8 cellular contexts compared by ENCODE assay signal in genomic region chr6:169831450-169832246, GRCh38.
DNase-seq lines count a peak whose midpoint lies in the region; ATAC-seq and TF ChIP-seq lines count a peak whose summit lies in the region.

No MANE protein-coding gene starts in this region.

- peaks cover 42% of the 10 kb centered on the region for H3K4me1 Mint-ChIP-seq in WTC11
- H3K4me1 Mint-ChIP-seq in MCF 10A (ENCODE audit: insufficient read depth, unreplicated experiment): peaks cover 6% of the 10 kb centered on the region

- TF ChIP-seq CTCF in WTC11 (IDR thresholded peaks at IDR 0.05) (peak; percentile 97), MCF 10A (IDR thresholded peaks at IDR 0.05; ENCODE audit: unreplicated experiment) (peak; percentile 90)

- H3K36me3 Mint-ChIP-seq in WTC11 (peaks cover 5% of the 10 kb centered on the region), MCF 10A (ENCODE audit: insufficient read depth, unreplicated experiment) (no peaks in the 10 kb centered on the region)

- H3K4me3 Mint-ChIP-seq in WTC11 (no peak overlapping the region), MCF 10A (ENCODE audit: unreplicated experiment) (no peak overlapping the region)

- POLR2A ChIA-PET in WTC11 (lab: Charles Lee) (no interaction called here), MCF 10A (lab: Yijun Ruan, JAX) (interaction anchor here (0.9 to 1.3 kb wide), 4 partner anchors 41 to 686 kb away, joined by 3 to 12 read pairs (median 4); no protein-coding TSS in a partner anchor)

- no TSS peak for BruUV-seq in MCF 10A (replicated peaks; lab: Mats Ljungman, UMichigan)

- H3K9me3 Mint-ChIP-seq in WTC11: peaks cover 10% of the 10 kb centered on the region
- peaks cover 5% of the 10 kb centered on the region for H3K9me3 Mint-ChIP-seq in MCF 10A (ENCODE audit: unreplicated experiment)

- intact Hi-C loops in MCF 10A (cut with micrococcal nuclease): loop anchor here (1.0 to 10.0 kb wide), 5 partner anchors 41 to 874 kb away; no protein-coding TSS in a partner anchor

- DNase-seq in COR-L47 (lab: John Stamatoyannopoulos, UW): peak; percentile 30
- peak; percentile 34 for DNase-seq in NCI-H187 treated with DMSO at 0.1 percent for 48 hours (lab: John Stamatoyannopoulos, UW)
- DNase-seq in WTC11 (ENCODE audit: low spot score): peak; percentile 91
- peak; percentile 66 for DNase-seq in MCF 10A (ENCODE audit: unreplicated experiment)
- DNase-seq in iris pigment epithelial cell (ENCODE audit: low read depth): peak; percentile 43
- DNase-seq in stimulated activated CD4-positive, alpha-beta T cell treated with anti-CD3 and anti-CD28 coated beads, Interleukin-12 subunit alpha, Interleukin-12 subunit beta, amount 100 ng/mL, for 4 hours: peak; percentile 69

- CTCF ChIA-PET in WTC11 (lab: Charles Lee) (interaction anchor here (0.5 to 4.9 kb wide), 84 partner anchors 9 to 716 kb away, joined by 3 to 58 read pairs (median 4); partner anchors contain the start of gene DLL1), MCF 10A (lab: Yijun Ruan, JAX) (interaction anchor here (0.6 to 3.8 kb wide), 61 partner anchors 8 to 929 kb away, joined by 3 to 65 read pairs (median 4); partner anchors contain the start of genes DLL1, FAM120B and PSMB1)

- H3K27me3 Mint-ChIP-seq in WTC11 (ENCODE audit: low read depth): peaks cover 13% of the 10 kb centered on the region
- peaks cover 73% of the 10 kb centered on the region for H3K27me3 Mint-ChIP-seq in MCF 10A (ENCODE audit: insufficient read depth, unreplicated experiment)

- peak; percentile 68 for ATAC-seq in GM21786 (IDR thresholded peaks at IDR 0.05; ENCODE audit: unreplicated experiment)
- ATAC-seq in WTC11: peak; percentile 84
- ATAC-seq in HG03571 (IDR thresholded peaks at IDR 0.05; ENCODE audit: unreplicated experiment): no peak

- no peak overlapping the region for H3K27ac Mint-ChIP-seq in WTC11
- H3K27ac Mint-ChIP-seq in MCF 10A (ENCODE audit: low read depth, unreplicated experiment): no peak overlapping the region

TF ChIP-seq in WTC11, 78 proteins besides CTCF, POLR2A, EP300 and RAD21 (continues in another document):
- TF ChIP-seq STAT6 (CRISPR knock-in tag; conservative IDR thresholded peaks at IDR 0.05; ENCODE audit: low read depth) (no peak), NR1H2 (CRISPR knock-in tag; IDR thresholded peaks at IDR 0.05) (no peak), ZNF532 (CRISPR knock-in tag; IDR thresholded peaks at IDR 0.05; ENCODE audit: borderline replicate concordance) (no peak), RORB (CRISPR knock-in tag; IDR thresholded peaks at IDR 0.05) (no peak), TP53 (CRISPR knock-in tag; IDR thresholded peaks at IDR 0.05) (no peak), TEAD4 (CRISPR knock-in tag; IDR thresholded peaks at IDR 0.05) (no peak), CBFB (CRISPR knock-in tag; IDR thresholded peaks at IDR 0.05; ENCODE audit: low read depth) (no peak), TEAD1 (CRISPR knock-in tag; IDR thresholded peaks at IDR 0.05) (peak; percentile 41; the same call in 1 of the 2 replicates), IRF1 (CRISPR knock-in tag; IDR thresholded peaks at IDR 0.05) (no peak), NFE2L1 (CRISPR knock-in tag; IDR thresholded peaks at IDR 0.05) (no peak), HMGXB4 (CRISPR knock-in tag; IDR thresholded peaks at IDR 0.05) (0 out of 2 replicates have a peak, but pooled peaks have one; percentile 29), PREB (CRISPR knock-in tag; IDR thresholded peaks at IDR 0.05; ENCODE audit: borderline replicate concordance) (no peak), KAT7 (CRISPR knock-in tag; IDR thresholded peaks at IDR 0.05; ENCODE audit: borderline replicate concordance) (0 out of 2 replicates have a peak, but pooled peaks have one; percentile 46), ELF4 (CRISPR knock-in tag; IDR thresholded peaks at IDR 0.05; ENCODE audit: low read depth) (no peak), TCF7 (CRISPR knock-in tag; IDR thresholded peaks at IDR 0.05; ENCODE audit: low read depth) (no peak), GABPB1 (CRISPR knock-in tag; IDR thresholded peaks at IDR 0.05) (peak; percentile 97), JAZF1 (CRISPR knock-in tag; IDR thresholded peaks at IDR 0.05) (no peak), ZBTB21 (CRISPR knock-in tag; IDR thresholded peaks at IDR 0.05; ENCODE audit: borderline replicate concordance) (no peak), MAX (CRISPR knock-in tag; IDR thresholded peaks at IDR 0.05) (no peak; the same call in 1 of the 2 replicates)

Comparison
In these comparisons a context has a peak if more than half of its experiments do, and no peak if none do; other contexts are left out.
1. DNase-seq: peak in every context shown above with its lines; median percentile 91 in WTC11; 69 in stimulated activated CD4-positive, alpha-beta T cell treated with anti-CD3 and anti-CD28 coated beads, Interleukin-12 subunit alpha, Interleukin-12 subunit beta, amount 100 ng/mL, for 4 hours; 66 in MCF 10A; 43 in iris pigment epithelial cell; 34 in NCI-H187 treated with DMSO at 0.1 percent for 48 hours; 30 in COR-L47.